ENCODE assay signal across 9 cellular contexts in the genomic region with DNA sequence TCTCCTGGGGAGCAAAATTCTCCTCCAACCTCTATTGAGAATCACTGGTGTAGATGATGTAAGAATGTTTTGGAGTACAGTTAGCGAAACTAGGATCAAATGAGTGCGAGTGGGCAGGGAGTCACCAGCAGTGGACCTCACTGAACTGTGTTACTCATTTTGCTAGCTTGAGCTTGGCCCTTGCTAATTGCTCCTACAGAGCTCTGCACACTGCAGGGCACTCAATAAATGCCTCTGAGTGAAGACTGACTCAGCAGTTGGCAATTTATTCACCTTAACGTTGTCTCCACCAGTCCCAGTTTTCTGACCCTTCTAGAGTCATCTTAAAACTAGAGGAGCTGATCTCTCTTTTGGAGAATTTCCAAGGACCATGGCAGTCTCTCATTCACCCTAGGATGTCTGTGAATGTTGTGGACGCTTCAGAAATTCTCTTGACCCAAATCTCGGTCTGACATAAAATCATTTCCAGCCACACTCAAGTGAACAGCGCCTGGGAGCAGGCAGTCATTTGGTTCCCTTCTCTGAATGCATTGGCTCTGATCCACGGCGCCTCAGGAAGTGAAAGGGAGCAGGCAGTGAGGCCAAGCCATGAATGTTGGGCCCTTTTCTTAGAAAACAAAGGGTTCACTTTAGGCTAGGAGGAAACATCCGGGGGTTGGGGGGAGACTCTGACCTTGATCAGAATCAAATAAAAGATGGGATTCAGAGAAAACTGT.
DNase-seq lines count a peak whose midpoint lies in the region; ATAC-seq and TF ChIP-seq lines count a peak whose summit lies in the region.
"Had no signal": no experiment of that assay in that cellular context is flagged by ENCODE, and none has a peak within 500 bp of the region (broad histone marks: within the 10 kb centered on the region; RNA-seq: fewer than 3 reads in every experiment).

No MANE protein-coding gene starts in this region.

- no peaks in the 10 kb centered on the region for H3K9me3 ChIP-seq in CD8-positive, alpha-beta T cell (ENCODE audit: low read length)

- no peak overlapping the region for H3K4me3 Mint-ChIP-seq in CD8-positive, alpha-beta T cell
- H3K4me3 Mint-ChIP-seq: IgD-negative memory B cell had no signal

- H3K36me3 Mint-ChIP-seq in CD8-positive, alpha-beta T cell, result no peaks in the 10 kb centered on the region

- H3K27me3 ChIP-seq in CD8-positive, alpha-beta T cell (ENCODE audit: insufficient read depth, low read length), result no peaks in the 10 kb centered on the region

- no peak overlapping the region for H3K27ac ChIP-seq in CD8-positive, alpha-beta T cell (ENCODE audit: low read depth, low read length)

- DNase-seq in MV-4-11 (lab: John Stamatoyannopoulos, UW) (peak; percentile 77), epithelial cell of esophagus (ENCODE audit: low read depth) (peak; percentile 32), nucleus accumbens (lab: John Stamatoyannopoulos, UW) (peak in 52 of 56 donors; percentile 5 to 89 (median 54)), HT-29 (ENCODE audit: low spot score) (no peak)
- no peak for DNase-seq in CD8-positive, alpha-beta T cell
- DNase-seq in activated effector memory CD4-positive, alpha-beta T cell treated with Interleukin-2 at 50 U/mL for 16 hours, result no peak

- peak; percentile 39 for ATAC-seq in GM21447 (IDR thresholded peaks at IDR 0.05; ENCODE audit: unreplicated experiment)
- no peak for ATAC-seq in CD8-positive, alpha-beta T cell
- ATAC-seq in GM21576 (IDR thresholded peaks at IDR 0.05; ENCODE audit: unreplicated experiment), result no peak

- no peak overlapping the region for H3K27ac Mint-ChIP-seq in CD8-positive, alpha-beta T cell
- H3K27ac Mint-ChIP-seq: IgD-negative memory B cell had no signal

- peaks cover 15% of the 10 kb centered on the region for H3K27me3 Mint-ChIP-seq in CD8-positive, alpha-beta T cell (ENCODE audit: low read depth)

- intact Hi-C loops in CD8-positive, alpha-beta T cell (cut with DNase I, micrococcal nuclease), result loop anchor here in 1 of 2 experiments (5.0 to 10.0 kb wide), 2 partner anchors 978 to 1040 kb away; no protein-coding TSS in a partner anchor

- CTCF ChIA-PET in CD8-positive, alpha-beta T cell (lab: Charles Lee), result no interaction called here

- POLR2A ChIA-PET in CD8-positive, alpha-beta T cell (lab: Charles Lee), result no interaction called here

- H3K4me3 ChIP-seq in epithelial cell of esophagus (ENCODE audit: low read length), result no peak overlapping the region
- H3K4me3 ChIP-seq in CD8-positive, alpha-beta T cell (ENCODE audit: low read depth, low read length), result no peak overlapping the region

- H3K4me1 ChIP-seq in CD8-positive, alpha-beta T cell (ENCODE audit: insufficient read depth, low read length), result no peaks in the 10 kb centered on the region

- no peaks in the 10 kb centered on the region for H3K36me3 ChIP-seq in CD8-positive, alpha-beta T cell (ENCODE audit: insufficient read depth, low read length)

- no peaks in the 10 kb centered on the region for H3K4me1 Mint-ChIP-seq in CD8-positive, alpha-beta T cell (ENCODE audit: low read depth)
- H3K4me1 Mint-ChIP-seq: IgD-negative memory B cell had no signal

- TF ChIP-seq CTCF in epithelial cell of esophagus (IDR thresholded peaks at IDR 0.05; ENCODE audit: insufficient read depth, low read depth, low read length, missing control alignments), result no peak
- no peak for TF ChIP-seq CTCF in CD8-positive, alpha-beta T cell (IDR thresholded peaks at IDR 0.05)

- H3K9me3 Mint-ChIP-seq in CD8-positive, alpha-beta T cell, result no peaks in the 10 kb centered on the region

Comparison
In these comparisons a context has a peak if more than half of its experiments do, and no peak if none do; other contexts are left out.
1. DNase-seq: peak in MV-4-11 (single experiment), epithelial cell of esophagus (single experiment) and nucleus accumbens (52 of 56); none in CD8-positive, alpha-beta T cell (0 of 7), activated effector memory CD4-positive, alpha-beta T cell treated with Interleukin-2 at 50 U/mL for 16 hours (single experiment) and HT-29 (single experiment).